7 cellular contexts compared by ENCODE assay signal in genomic region chr5:66958984-66959641, GRCh38.
DNase-seq lines count a peak whose midpoint lies in the region; ATAC-seq and TF ChIP-seq lines count a peak whose summit lies in the region.

No MANE protein-coding gene starts in this region.

- peak overlapping the region; percentile 81 for H3K4me3 ChIP-seq in endocrine pancreas (ENCODE audit: control insufficient read depth, insufficient read depth, low read length)
- peak overlapping the region; percentile 18 to 48 (median 24) for H3K4me3 ChIP-seq in tibial nerve

- H3K27ac ChIP-seq in tibial nerve: peak overlapping the region in 2 of 4 donors; percentile 44 to 77

- WGBS in tibial nerve, 2 donors: 15 to 25% methylated on average over 9 to 11 of the region's 11 CpGs

- H3K36me3 ChIP-seq in endocrine pancreas (ENCODE audit: control insufficient read depth, insufficient read depth, low read length) (no peaks in the 10 kb centered on the region), tibial nerve (no peaks in the 10 kb centered on the region)

- no peak for ATAC-seq in GM21717 (IDR thresholded peaks at IDR 0.05; ENCODE audit: unreplicated experiment)
- ATAC-seq in HG02884 (IDR thresholded peaks at IDR 0.05; ENCODE audit: unreplicated experiment): no peak

- no peak for TF ChIP-seq EP300 in tibial nerve (IDR thresholded peaks at IDR 0.05)

- no peak for TF ChIP-seq POLR2A in tibial nerve (IDR thresholded peaks at IDR 0.05)

- no peak for TF ChIP-seq CTCF in tibial nerve (IDR thresholded peaks at IDR 0.05)

- H3K4me1 ChIP-seq in endocrine pancreas (ENCODE audit: control insufficient read depth, insufficient read depth, low read length): peaks cover 41% of the 10 kb centered on the region
- H3K4me1 ChIP-seq in tibial nerve: peaks cover 0 to 18% (median 6%) of the 10 kb centered on the region in 4 donors

- DNase-seq in NCI-H226 (peak; percentile 52), medulla oblongata (ENCODE audit: extremely low spot score) (peak; percentile 58), tibial nerve (ENCODE audit: low spot score in 2 of 2) (peak in 1 of 2 donors; percentile 12)
- DNase-seq in stimulated activated CD4-positive, alpha-beta T cell treated with anti-CD3 and anti-CD28 coated beads, Interleukin-4, amount 100 ng/mL, for 4 hours: no peak

- H3K27me3 ChIP-seq in endocrine pancreas (ENCODE audit: control insufficient read depth, insufficient read depth, low read length) (no peaks in the 10 kb centered on the region), tibial nerve (no peaks in the 10 kb centered on the region)

- H3K9ac ChIP-seq in endocrine pancreas (ENCODE audit: control insufficient read depth, insufficient read depth, low read length): peak overlapping the region; percentile 48

- H3K9me3 ChIP-seq in endocrine pancreas (ENCODE audit: control insufficient read depth, low read length) (no peaks in the 10 kb centered on the region), tibial nerve (no peaks in the 10 kb centered on the region)

Comparison
In these comparisons a context has a peak if more than half of its experiments do, and no peak if none do; other contexts are left out.
1. DNase-seq: peak in NCI-H226 (single experiment) and medulla oblongata (single experiment); none in stimulated activated CD4-positive, alpha-beta T cell treated with anti-CD3 and anti-CD28 coated beads, Interleukin-4, amount 100 ng/mL, for 4 hours (0 of 2).